32 cellular contexts compared by ENCODE assay signal in genomic region chr14:66254066-66254465, GRCh38.
"Had no signal": no experiment of that assay in that cellular context is flagged by ENCODE, and none has a peak within 500 bp of the region (broad histone marks: within the 10 kb centered on the region; RNA-seq: fewer than 3 reads in every experiment).

No MANE protein-coding gene starts in this region.

- H3K27me3 ChIP-seq: brain microvascular endothelial cell, dorsolateral prefrontal cortex, esophagus muscularis mucosa, gastrocnemius medialis, heart left ventricle had no signal

- DNase-seq: activated CD4-positive, alpha-beta memory T cell treated with anti-CD3 and anti-CD28 coated beads, Interleukin-2, amount 10 ng/mL, durations not matched to agents 7 days and 5 days; activated CD4-positive, alpha-beta T cell treated with anti-CD3 and anti-CD28 coated beads for 36 hours; activated CD4-positive, alpha-beta T cell treated with anti-CD3 and anti-CD28 coated beads, Interleukin-2, amount 10 ng/mL, durations not matched to agents 24 days and 14 days; activated CD4-positive, CD25-positive, alpha-beta regulatory T cell; activated CD4-positive, CD25-positive, alpha-beta regulatory T cell treated with anti-CD3 and anti-CD28 coated beads, Interleukin-2, amount 50 U/mL, for 72 hours; activated effector memory CD4-positive, alpha-beta T cell treated with Interleukin-2 at 50 U/mL for 16 hours; activated gamma-delta T cell treated with Interleukin-2 at 50 U/mL for 16 hours; activated naive CD4-positive, alpha-beta T cell treated with anti-CD3 and anti-CD28 coated beads, Interleukin-2, amount 50 U/mL, for 16 hours; activated naive CD4-positive, alpha-beta T cell treated with Interleukin-2 at 50 U/mL for 16 hours; activated T-cell treated with anti-CD3 and anti-CD28 coated beads, Interleukin-2, amount 50 U/mL, for 4 hours; amniotic stem cell; anterior cingulate cortex; brain microvascular endothelial cell; dorsolateral prefrontal cortex; effector memory CD8-positive, alpha-beta T cell; erythroblast; foreskin keratinocyte; gastrocnemius medialis; glutamatergic neuron; heart left ventricle; T1000; WERI-Rb-1 had no signal

- ATAC-seq: activated CD4-positive, alpha-beta T cell treated with anti-CD3 and anti-CD28 coated beads for 36 hours; activated T-cell treated with anti-CD3 and anti-CD28 coated beads, Interleukin-2, amount 50 U/mL, for 4 hours; activated T-helper 17 cell treated with anti-CD3 and anti-CD28 coated beads, Interleukin-2, amount 50 U/mL, for 72 hours; effector memory CD8-positive, alpha-beta T cell; foreskin keratinocyte; gastrocnemius medialis; heart left ventricle had no signal

- H3K4me1 ChIP-seq: esophagus muscularis mucosa, foreskin keratinocyte, gastrocnemius medialis, heart left ventricle had no signal

- FAIRE-seq: astrocyte, bronchial epithelial cell had no signal

- H3K36me3 ChIP-seq: brain microvascular endothelial cell, esophagus muscularis mucosa, gastrocnemius medialis, heart left ventricle, WERI-Rb-1 had no signal

- H3K4me3 Mint-ChIP-seq: activated CD4-positive, alpha-beta memory T cell treated with anti-CD3 and anti-CD28 coated beads, Interleukin-2, amount 10 ng/mL, durations not matched to agents 7 days and 5 days; activated CD4-positive, alpha-beta T cell treated with anti-CD3 and anti-CD28 coated beads for 36 hours; activated CD4-positive, alpha-beta T cell treated with anti-CD3 and anti-CD28 coated beads, Interleukin-2, amount 10 ng/mL, durations not matched to agents 24 days and 14 days; activated naive CD8-positive, alpha-beta T cell; activated T-cell treated with anti-CD3 and anti-CD28 coated beads, Interleukin-2, amount 50 U/mL, for 4 hours; activated T-helper 17 cell treated with anti-CD3 and anti-CD28 coated beads, Interleukin-2, amount 50 U/mL, for 72 hours; central memory CD8-positive, alpha-beta T cell; dendritic cell treated with granulocyte-macrophage colony-stimulating factor and Interleukin-4, amounts not matched to agents 40 ng/mL and 50 ng/mL, for 4 days; effector memory CD8-positive, alpha-beta T cell; T-helper 1 cell treated with Interleukin-12 subunit alpha and Interleukin-12 subunit beta and Interleukin-4 antibody, amounts not matched to agents 30 μg/mL and 1 μg/mL, for 36 hours; T-helper 2 cell treated with Interferon-gamma antibody and Interleukin-4, amounts not matched to agents 5 μg/mL and 100 μg/mL, for 36 hours had no signal

- H3K9me3 ChIP-seq: esophagus muscularis mucosa, gastrocnemius medialis, heart left ventricle had no signal

- H3K4me3 ChIP-seq: coronary artery, dorsolateral prefrontal cortex, esophagus muscularis mucosa, gastrocnemius medialis, heart left ventricle had no signal

- H3K27me3 Mint-ChIP-seq: dendritic cell treated with granulocyte-macrophage colony-stimulating factor and Interleukin-4, amounts not matched to agents 40 ng/mL and 50 ng/mL, for 4 days had no signal

- H3K36me3 Mint-ChIP-seq: activated naive CD8-positive, alpha-beta T cell had no signal

- H3K4me1 Mint-ChIP-seq: activated CD4-positive, alpha-beta memory T cell treated with anti-CD3 and anti-CD28 coated beads, Interleukin-2, amount 10 ng/mL, durations not matched to agents 7 days and 5 days; activated CD4-positive, alpha-beta T cell treated with anti-CD3 and anti-CD28 coated beads for 36 hours; activated CD4-positive, alpha-beta T cell treated with anti-CD3 and anti-CD28 coated beads, Interleukin-2, amount 10 ng/mL, durations not matched to agents 24 days and 14 days; activated T-helper 17 cell treated with anti-CD3 and anti-CD28 coated beads, Interleukin-2, amount 50 U/mL, for 72 hours; central memory CD8-positive, alpha-beta T cell had no signal

- H3K27ac Mint-ChIP-seq: activated CD4-positive, alpha-beta memory T cell treated with anti-CD3 and anti-CD28 coated beads, Interleukin-2, amount 10 ng/mL, durations not matched to agents 7 days and 5 days; activated CD4-positive, alpha-beta T cell treated with anti-CD3 and anti-CD28 coated beads for 36 hours; activated CD4-positive, alpha-beta T cell treated with anti-CD3 and anti-CD28 coated beads, Interleukin-2, amount 10 ng/mL, durations not matched to agents 24 days and 14 days; activated naive CD8-positive, alpha-beta T cell; activated T-helper 17 cell treated with anti-CD3 and anti-CD28 coated beads, Interleukin-2, amount 50 U/mL, for 72 hours; dendritic cell treated with granulocyte-macrophage colony-stimulating factor and Interleukin-4, amounts not matched to agents 40 ng/mL and 50 ng/mL, for 4 days; effector memory CD8-positive, alpha-beta T cell; T-helper 1 cell treated with Interleukin-12 subunit alpha and Interleukin-12 subunit beta and Interleukin-4 antibody, amounts not matched to agents 30 μg/mL and 1 μg/mL, for 36 hours; T-helper 2 cell treated with Interferon-gamma antibody and Interleukin-4, amounts not matched to agents 5 μg/mL and 100 μg/mL, for 36 hours had no signal

- H3K27ac ChIP-seq: brain microvascular endothelial cell, coronary artery, dorsolateral prefrontal cortex, esophagus muscularis mucosa, foreskin keratinocyte, gastrocnemius medialis, heart left ventricle, WERI-Rb-1 had no signal
